Comparison of ENCODE assay signal across 1 cellular context in the genomic region with DNA sequence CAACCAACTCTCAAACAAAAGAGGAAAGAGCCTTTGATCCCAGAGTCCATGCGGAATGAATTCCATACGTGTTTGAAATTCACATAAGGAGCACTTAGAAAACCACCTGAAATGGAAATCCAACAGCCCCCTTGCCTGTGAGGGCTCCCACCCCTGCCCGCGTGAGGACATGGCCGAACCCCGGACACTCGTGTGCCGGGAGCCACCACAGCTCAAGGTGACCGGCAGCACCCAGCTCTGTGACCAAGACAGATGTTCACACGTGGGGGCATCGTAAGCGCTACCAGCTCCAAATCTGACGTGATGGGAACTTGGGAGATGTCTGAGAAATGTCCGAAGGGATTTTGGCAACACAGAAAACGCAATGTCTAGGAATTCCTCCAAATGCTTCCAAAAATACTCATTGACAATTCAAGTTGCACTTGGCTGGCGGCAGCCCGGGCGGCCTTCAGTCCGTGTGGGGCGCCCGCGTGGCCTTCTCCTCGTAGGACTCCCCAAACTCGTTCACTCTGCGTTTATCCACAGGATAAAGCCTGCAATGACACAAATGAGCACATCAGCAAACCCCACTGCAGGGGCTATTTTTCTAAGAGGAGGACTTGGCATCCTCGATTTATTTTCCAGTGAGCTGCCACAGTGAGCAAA.
TF ChIP-seq lines count a peak whose summit lies in the region.

No MANE protein-coding gene starts in this region.

TF ChIP-seq in GM12878, 131 proteins besides CTCF, POLR2A, EP300 and RAD21:
- TF ChIP-seq BHLHE40 (IDR thresholded peaks at IDR 0.05; ENCODE audit: borderline replicate concordance in 1 of 2, low read depth in 2 of 2, low read length in 1 of 2) (no peak), EED (IDR thresholded peaks at IDR 0.05; ENCODE audit: low read depth) (no peak), FOS (IDR thresholded peaks at IDR 0.05; ENCODE audit: borderline replicate concordance, extremely low read depth, insufficient read length) (no peak), ASH2L (IDR thresholded peaks at IDR 0.05; ENCODE audit: borderline replicate concordance, low read depth) (no peak), ZNF274 (IDR thresholded peaks at IDR 0.05; ENCODE audit: insufficient read depth, insufficient read length) (no peak), EGR1 (IDR thresholded peaks at IDR 0.05; ENCODE audit: borderline replicate concordance in 1 of 2, low read depth in 2 of 2, low read length in 2 of 2) (no peak), BCL11A (IDR thresholded peaks at IDR 0.05; ENCODE audit: low read depth, low read length) (no peak), JUND (IDR thresholded peaks at IDR 0.05; ENCODE audit: low read depth, low read length) (no peak), HDGF (IDR thresholded peaks at IDR 0.05) (no peak), CEBPB (IDR thresholded peaks at IDR 0.05; ENCODE audit: borderline replicate concordance in 1 of 2, low read depth in 2 of 2, low read length in 2 of 2) (no peak), RFX5 (IDR thresholded peaks at IDR 0.05; ENCODE audit: low read depth, low read length) (no peak), IRF4 (IDR thresholded peaks at IDR 0.05; ENCODE audit: low read depth, low read length) (no peak), CBX3 (IDR thresholded peaks at IDR 0.05; ENCODE audit: borderline replicate concordance, low read depth) (no peak), ZNF24 (IDR thresholded peaks at IDR 0.05) (no peak), DPF2 (IDR thresholded peaks at IDR 0.05) (no peak), SMAD1 (IDR thresholded peaks at IDR 0.05; ENCODE audit: low read depth, partially characterized antibody) (no peak), POLR2AphosphoS5 (IDR thresholded peaks at IDR 0.05; ENCODE audit: low read length) (no peak), ZNF217 (IDR thresholded peaks at IDR 0.05) (no peak)
- TF ChIP-seq, protein P1, sequence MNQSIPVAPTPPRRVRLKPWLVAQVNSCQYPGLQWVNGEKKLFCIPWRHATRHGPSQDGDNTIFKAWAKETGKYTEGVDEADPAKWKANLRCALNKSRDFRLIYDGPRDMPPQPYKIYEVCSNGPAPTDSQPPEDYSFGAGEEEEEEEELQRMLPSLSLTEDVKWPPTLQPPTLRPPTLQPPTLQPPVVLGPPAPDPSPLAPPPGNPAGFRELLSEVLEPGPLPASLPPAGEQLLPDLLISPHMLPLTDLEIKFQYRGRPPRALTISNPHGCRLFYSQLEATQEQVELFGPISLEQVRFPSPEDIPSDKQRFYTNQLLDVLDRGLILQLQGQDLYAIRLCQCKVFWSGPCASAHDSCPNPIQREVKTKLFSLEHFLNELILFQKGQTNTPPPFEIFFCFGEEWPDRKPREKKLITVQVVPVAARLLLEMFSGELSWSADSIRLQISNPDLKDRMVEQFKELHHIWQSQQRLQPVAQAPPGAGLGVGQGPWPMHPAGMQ (IDR thresholded peaks at IDR 0.05; ENCODE audit: borderline replicate concordance), result no peak
- TF ChIP-seq, protein P2, sequence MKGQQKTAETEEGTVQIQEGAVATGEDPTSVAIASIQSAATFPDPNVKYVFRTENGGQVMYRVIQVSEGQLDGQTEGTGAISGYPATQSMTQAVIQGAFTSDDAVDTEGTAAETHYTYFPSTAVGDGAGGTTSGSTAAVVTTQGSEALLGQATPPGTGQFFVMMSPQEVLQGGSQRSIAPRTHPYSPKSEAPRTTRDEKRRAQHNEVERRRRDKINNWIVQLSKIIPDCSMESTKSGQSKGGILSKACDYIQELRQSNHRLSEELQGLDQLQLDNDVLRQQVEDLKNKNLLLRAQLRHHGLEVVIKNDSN (IDR thresholded peaks at IDR 0.05; ENCODE audit: borderline replicate concordance, extremely low read length, insufficient read depth, low read depth, low read length), result no peak
